20 cellular contexts compared by ENCODE assay signal in the genomic region with DNA sequence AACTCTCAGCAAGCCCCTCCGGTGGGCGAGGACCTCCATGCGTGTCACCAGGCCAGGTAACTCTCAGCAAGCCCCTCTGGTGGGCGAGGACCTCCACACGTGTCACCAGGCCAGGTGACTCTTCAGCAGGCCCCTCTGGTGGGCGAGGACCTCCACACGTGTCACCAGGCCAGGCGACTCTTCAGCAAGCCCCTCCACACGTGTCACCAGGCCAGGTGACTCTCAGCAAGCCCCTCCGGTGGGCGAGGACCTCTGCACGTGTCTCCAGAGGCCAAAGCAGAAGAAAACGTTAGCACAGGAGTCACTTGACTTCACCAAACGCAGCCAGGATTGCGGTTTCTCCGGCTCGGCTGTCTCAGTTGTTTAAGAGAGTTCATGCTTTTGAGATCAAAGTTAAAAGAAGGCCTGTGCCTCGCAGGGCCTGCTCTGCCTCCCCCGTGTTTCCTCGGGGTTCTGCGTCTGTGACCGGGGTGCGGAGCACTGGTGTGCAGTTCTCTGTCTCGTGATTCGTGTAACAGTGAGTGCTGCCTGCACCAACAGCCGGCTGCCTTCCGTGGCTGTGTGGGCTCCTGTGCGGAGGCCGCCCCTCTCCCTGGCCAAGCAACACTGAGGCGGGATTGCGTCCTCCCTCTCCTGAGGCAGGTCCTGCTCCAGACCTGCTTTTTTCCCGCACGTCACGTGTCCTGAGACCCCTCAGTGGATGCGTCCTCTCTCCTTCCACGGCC.
"Had no signal": no experiment of that assay in that cellular context is flagged by ENCODE, and none has a peak within 500 bp of the region (broad histone marks: within the 10 kb centered on the region; RNA-seq: fewer than 3 reads in every experiment).

No MANE protein-coding gene starts in this region.

- H3K27ac Mint-ChIP-seq: activated CD4-positive, alpha-beta memory T cell treated with anti-CD3 and anti-CD28 coated beads, Interleukin-2, amount 10 ng/mL, durations not matched to agents 7 days and 5 days; activated naive CD8-positive, alpha-beta T cell had no signal

- H3K27me3 ChIP-seq: body of pancreas, foreskin keratinocyte, heart left ventricle, spleen, vagina had no signal

- DNase-seq: activated CD4-positive, alpha-beta memory T cell treated with anti-CD3 and anti-CD28 coated beads, Interleukin-2, amount 10 ng/mL, durations not matched to agents 7 days and 5 days; activated effector memory CD4-positive, alpha-beta T cell treated with anti-CD3 and anti-CD28 coated beads, Interleukin-2, amount 50 U/mL, for 16 hours; activated T-cell treated with anti-CD3 and anti-CD28 coated beads, Interleukin-2, amount 50 U/mL, for 4 hours; amniotic stem cell; central memory CD4-positive, alpha-beta T cell; effector CD8-positive, alpha-beta T cell; foreskin keratinocyte; left colon; mesenchymal stem cell; sigmoid colon; spleen had no signal

- H3K4me3 ChIP-seq: body of pancreas, coronary artery, heart left ventricle, psoas muscle, sigmoid colon, spleen, vagina had no signal

- H3K4me1 ChIP-seq: foreskin keratinocyte, psoas muscle, sigmoid colon, vagina had no signal

- H3K9me3 Mint-ChIP-seq: activated CD4-positive, alpha-beta memory T cell treated with anti-CD3 and anti-CD28 coated beads, Interleukin-2, amount 10 ng/mL, durations not matched to agents 7 days and 5 days; activated T-cell treated with anti-CD3 and anti-CD28 coated beads, Interleukin-2, amount 50 U/mL, for 4 hours; naive thymus-derived CD8-positive, alpha-beta T cell had no signal

- H3K4me1 Mint-ChIP-seq: activated CD4-positive, alpha-beta memory T cell treated with anti-CD3 and anti-CD28 coated beads, Interleukin-2, amount 10 ng/mL, durations not matched to agents 7 days and 5 days had no signal

- ATAC-seq: activated T-cell treated with anti-CD3 and anti-CD28 coated beads, Interleukin-2, amount 50 U/mL, for 4 hours; body of pancreas; foreskin keratinocyte; heart left ventricle; left colon; naive thymus-derived CD8-positive, alpha-beta T cell; psoas muscle; SK-N-SH treated with all-trans-retinoic acid at 6 μM for 48 hours had no signal

- H3K4me3 Mint-ChIP-seq: activated CD4-positive, alpha-beta memory T cell treated with anti-CD3 and anti-CD28 coated beads, Interleukin-2, amount 10 ng/mL, durations not matched to agents 7 days and 5 days; activated naive CD8-positive, alpha-beta T cell; activated T-cell treated with anti-CD3 and anti-CD28 coated beads, Interleukin-2, amount 50 U/mL, for 4 hours had no signal

- H3K9me3 ChIP-seq: body of pancreas, heart left ventricle, psoas muscle, sigmoid colon, spleen, vagina had no signal

- H3K27me3 Mint-ChIP-seq: activated CD4-positive, alpha-beta memory T cell treated with anti-CD3 and anti-CD28 coated beads, Interleukin-2, amount 10 ng/mL, durations not matched to agents 7 days and 5 days; activated naive CD8-positive, alpha-beta T cell; naive thymus-derived CD8-positive, alpha-beta T cell had no signal

- H3K36me3 Mint-ChIP-seq: activated naive CD8-positive, alpha-beta T cell had no signal

- H3K36me3 ChIP-seq: heart left ventricle, sigmoid colon, vagina had no signal

- H3K27ac ChIP-seq: body of pancreas, coronary artery, foreskin keratinocyte, heart left ventricle, psoas muscle, sigmoid colon, spleen, vagina, VCaP had no signal
